ENCODE assay signal across 8 cellular contexts in the genomic region with DNA sequence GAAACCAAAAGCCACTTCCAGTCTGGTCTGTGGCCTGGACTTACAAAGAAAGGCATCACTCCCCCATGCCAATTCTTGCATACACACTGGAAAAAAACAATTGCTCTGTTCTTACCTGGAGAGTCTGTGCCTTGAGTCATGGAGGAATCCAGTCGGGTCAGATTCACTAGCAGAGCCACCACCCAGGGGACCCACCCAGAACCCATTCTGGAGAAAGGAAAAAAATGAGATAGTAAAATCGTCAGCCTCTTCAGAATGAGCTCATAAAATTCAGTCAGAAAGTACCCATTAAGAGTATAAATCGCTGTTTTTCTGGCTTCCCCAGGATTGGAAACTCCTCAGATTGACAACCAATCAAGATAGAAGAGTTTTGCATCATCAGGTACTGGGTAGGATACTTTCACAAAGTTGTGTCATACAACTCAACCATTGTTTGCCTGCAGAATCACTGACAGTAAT. TPM values are rescaled to one million over a fixed set of nuclear protein-coding genes. Genes with fewer than 3 reads are reported as not detected.
A peak's percentile ranks its signal among the peaks of the same experiment; 100 is the strongest.
DNase-seq lines count a peak whose midpoint lies in the region; ATAC-seq lines count a peak whose summit lies in the region.

A gene (minus strand): TSS at position 257 of the 459 bp plus-strand sequence. CDS start 51 bp downstream, at position 206.

- no peaks in the 10 kb centered on the region for H3K27me3 Mint-ChIP-seq in stimulated activated naive CD8-positive, alpha-beta T cell treated with anti-CD3 and anti-CD28 coated beads, Interleukin-15, amount 100 ng/mL, for 72 hours

- H3K9me3 Mint-ChIP-seq in stimulated activated naive CD8-positive, alpha-beta T cell treated with anti-CD3 and anti-CD28 coated beads, Interleukin-15, amount 100 ng/mL, for 72 hours, result no peaks in the 10 kb centered on the region

- peaks cover 9% of the 10 kb centered on the region for H3K79me2 ChIP-seq in Karpas-422 (ENCODE audit: low read length)

- H3K4me3 Mint-ChIP-seq in stimulated activated naive CD8-positive, alpha-beta T cell treated with anti-CD3 and anti-CD28 coated beads, Interleukin-15, amount 100 ng/mL, for 72 hours, result no peak within 1 kb of the TSS

- intact Hi-C loops in head of caudate nucleus (cut with DNase I), result no loop called here

- peaks cover 8% of the 10 kb centered on the region for H3K36me3 ChIP-seq in Karpas-422 (ENCODE audit: insufficient read depth, low read length)

- DNase-seq in SIG-M5 treated with dmso at 0.1 percent for 504 hours (lab: John Stamatoyannopoulos, UW; ENCODE audit: unreplicated experiment) (peak; percentile 32), SIG-M5 (lab: John Stamatoyannopoulos, UW) (no peak), Karpas-422 (peak; percentile 91), head of caudate nucleus (no peak), DMS79 treated with DMSO at 0.1 percent for 48 hours (lab: John Stamatoyannopoulos, UW) (no peak)
- DNase-seq in stimulated activated naive CD8-positive, alpha-beta T cell treated with anti-CD3 and anti-CD28 coated beads, Interleukin-15, amount 100 ng/mL, for 72 hours, result no peak

- peaks cover 77% of the 10 kb centered on the region for H3K4me1 ChIP-seq in Karpas-422 (ENCODE audit: low read length)

- H3K27ac Mint-ChIP-seq in stimulated activated naive CD8-positive, alpha-beta T cell treated with anti-CD3 and anti-CD28 coated beads, Interleukin-15, amount 100 ng/mL, for 72 hours, result peak within 1 kb of the TSS in 1 of 2 donors; percentile 79

- H3K4me3 ChIP-seq in Karpas-422 (ENCODE audit: low read length), result peak within 1 kb of the TSS; percentile 68

- no peaks in the 10 kb centered on the region for H3K27me3 ChIP-seq in Karpas-422 (ENCODE audit: low read length)

- peaks cover 11% of the 10 kb centered on the region for H3K4me1 Mint-ChIP-seq in stimulated activated naive CD8-positive, alpha-beta T cell treated with anti-CD3 and anti-CD28 coated beads, Interleukin-15, amount 100 ng/mL, for 72 hours

- no peaks in the 10 kb centered on the region for H3K9me3 ChIP-seq in Karpas-422 (ENCODE audit: low read length)

- H3K9ac ChIP-seq in Karpas-422 (ENCODE audit: low read length), result peak within 1 kb of the TSS; percentile 76

- H3K4me2 ChIP-seq in Karpas-422 (ENCODE audit: low read depth, low read length, poor library complexity, severe bottlenecking), result peak within 1 kb of the TSS; percentile 82

- no peaks in the 10 kb centered on the region for H3K9me2 ChIP-seq in Karpas-422 (replicated peaks; ENCODE audit: insufficient read depth, low read length)

- H2AFZ ChIP-seq in Karpas-422 (ENCODE audit: low read length), result peak within 1 kb of the TSS; percentile 22; the same call in 1 of the 2 replicates

- H3K27ac ChIP-seq in Karpas-422 (ENCODE audit: low read length), result peak within 1 kb of the TSS; percentile 96

- H4K20me1 ChIP-seq in Karpas-422 (ENCODE audit: insufficient read depth, low read depth, low read length), result no peaks in the 10 kb centered on the region

- peak; percentile 83 for ATAC-seq in esophagus mucosa
- peak; percentile 67 for ATAC-seq in stimulated activated naive CD8-positive, alpha-beta T cell treated with anti-CD3 and anti-CD28 coated beads, Interleukin-15, amount 100 ng/mL, for 72 hours
- no peak for ATAC-seq in GM21360 (IDR thresholded peaks at IDR 0.05; ENCODE audit: unreplicated experiment)

RNA-seq across cellular contexts. Expression of the gene that starts here (rescaled TPM):
- total RNA-seq in Karpas-422 (2014; rRNA removed; shearing (Covaris generic); ENCODE audit: low replicate concordance), result 77.3 and 91.6 TPM in 2 replicates
- 0.52 TPM for total RNA-seq in esophagus mucosa

Comparison
In these comparisons a context has a peak if more than half of its experiments do, and no peak if none do; other contexts are left out.
1. RNA of the gene that starts here (total RNA-seq): 77.3 to 91.6 TPM in Karpas-422; 0.52 TPM in esophagus mucosa (single experiment); every median in the first group is over 10 times any median in the second.
2. DNase-seq: peak in SIG-M5 treated with dmso at 0.1 percent for 504 hours (single experiment) and Karpas-422 (single experiment); none in SIG-M5 (single experiment), stimulated activated naive CD8-positive, alpha-beta T cell treated with anti-CD3 and anti-CD28 coated beads, Interleukin-15, amount 100 ng/mL, for 72 hours (0 of 2), head of caudate nucleus (0 of 42) and DMS79 treated with DMSO at 0.1 percent for 48 hours (single experiment).
3. Peak in ATAC-seq in esophagus mucosa; RNA of the gene not detected or under 1 TPM.